1 cellular context compared by ENCODE assay signal in the genomic region with DNA sequence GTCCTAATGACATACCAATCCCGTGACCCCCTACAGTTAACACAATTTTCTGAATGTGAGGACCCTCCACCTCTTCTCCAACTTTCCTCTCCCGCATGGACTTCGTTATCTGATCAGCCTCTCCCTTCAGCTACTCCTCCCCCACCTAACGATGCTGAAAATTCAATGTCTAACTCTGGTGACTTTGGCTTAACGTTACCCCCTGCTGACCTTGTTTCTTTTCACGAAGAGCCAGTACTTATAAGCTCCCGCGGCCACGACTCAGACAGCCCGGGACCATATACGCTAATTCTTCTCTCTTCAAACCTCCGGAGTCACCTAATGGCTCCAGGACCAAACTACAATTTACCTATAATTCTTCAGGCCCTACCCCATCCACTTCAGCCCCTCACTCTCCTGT.
TF ChIP-seq lines count a peak whose summit lies in the region.

No MANE protein-coding gene starts in this region.

TF ChIP-seq in HepG2, 621 proteins besides CTCF, POLR2A, EP300 and RAD21 (continued from another document and continues in another):
- no peak for TF ChIP-seq MBD4 (IDR thresholded peaks at IDR 0.05; ENCODE audit: borderline replicate concordance, low read length)
- no peak for TF ChIP-seq HIVEP1 (CRISPR knock-in tag; IDR thresholded peaks at IDR 0.05)
- no peak for TF ChIP-seq ZNF766 (CRISPR knock-in tag; IDR thresholded peaks at IDR 0.05; ENCODE audit: borderline replicate concordance)
- TF ChIP-seq JARID2 (CRISPR knock-in tag; IDR thresholded peaks at IDR 0.05; ENCODE audit: insufficient replicate concordance), result no peak
- no peak for TF ChIP-seq PRPF4 (IDR thresholded peaks at IDR 0.05; ENCODE audit: low read depth, low read length, poor library complexity, severe bottlenecking)
- TF ChIP-seq ZNF605 (CRISPR knock-in tag; IDR thresholded peaks at IDR 0.05), result no peak
- TF ChIP-seq ZNF446 (CRISPR knock-in tag; IDR thresholded peaks at IDR 0.05), result no peak
- no peak for TF ChIP-seq ZNF496 (CRISPR knock-in tag; IDR thresholded peaks at IDR 0.05; ENCODE audit: insufficient replicate concordance)
- TF ChIP-seq ZNF777 (CRISPR knock-in tag; IDR thresholded peaks at IDR 0.05), result no peak
- no peak for TF ChIP-seq NFRKB (IDR thresholded peaks at IDR 0.05)
- 0 out of 2 replicates have a peak, but pooled peaks have one; percentile 10 for TF ChIP-seq ZBTB7A (CRISPR knock-in tag; IDR thresholded peaks at IDR 0.05)
- 0 out of 2 replicates have a peak, but pooled peaks have one; percentile 19 for TF ChIP-seq POGZ (CRISPR knock-in tag; IDR thresholded peaks at IDR 0.05)
- TF ChIP-seq, protein P1, sequence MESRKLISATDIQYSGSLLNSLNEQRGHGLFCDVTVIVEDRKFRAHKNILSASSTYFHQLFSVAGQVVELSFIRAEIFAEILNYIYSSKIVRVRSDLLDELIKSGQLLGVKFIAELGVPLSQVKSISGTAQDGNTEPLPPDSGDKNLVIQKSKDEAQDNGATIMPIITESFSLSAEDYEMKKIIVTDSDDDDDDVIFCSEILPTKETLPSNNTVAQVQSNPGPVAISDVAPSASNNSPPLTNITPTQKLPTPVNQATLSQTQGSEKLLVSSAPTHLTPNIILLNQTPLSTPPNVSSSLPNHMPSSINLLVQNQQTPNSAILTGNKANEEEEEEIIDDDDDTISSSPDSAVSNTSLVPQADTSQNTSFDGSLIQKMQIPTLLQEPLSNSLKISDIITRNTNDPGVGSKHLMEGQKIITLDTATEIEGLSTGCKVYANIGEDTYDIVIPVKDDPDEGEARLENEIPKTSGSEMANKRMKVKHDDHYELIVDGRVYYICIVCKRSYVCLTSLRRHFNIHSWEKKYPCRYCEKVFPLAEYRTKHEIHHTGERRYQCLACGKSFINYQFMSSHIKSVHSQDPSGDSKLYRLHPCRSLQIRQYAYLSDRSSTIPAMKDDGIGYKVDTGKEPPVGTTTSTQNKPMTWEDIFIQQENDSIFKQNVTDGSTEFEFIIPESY (CRISPR knock-in tag; IDR thresholded peaks at IDR 0.05), result 0 out of 2 replicates have a peak, but pooled peaks have one; percentile 13
- TF ChIP-seq PAWR (CRISPR knock-in tag; IDR thresholded peaks at IDR 0.05; ENCODE audit: borderline replicate concordance), result 0 out of 2 replicates have a peak, but pooled peaks have one; percentile 24
- TF ChIP-seq, protein P2, sequence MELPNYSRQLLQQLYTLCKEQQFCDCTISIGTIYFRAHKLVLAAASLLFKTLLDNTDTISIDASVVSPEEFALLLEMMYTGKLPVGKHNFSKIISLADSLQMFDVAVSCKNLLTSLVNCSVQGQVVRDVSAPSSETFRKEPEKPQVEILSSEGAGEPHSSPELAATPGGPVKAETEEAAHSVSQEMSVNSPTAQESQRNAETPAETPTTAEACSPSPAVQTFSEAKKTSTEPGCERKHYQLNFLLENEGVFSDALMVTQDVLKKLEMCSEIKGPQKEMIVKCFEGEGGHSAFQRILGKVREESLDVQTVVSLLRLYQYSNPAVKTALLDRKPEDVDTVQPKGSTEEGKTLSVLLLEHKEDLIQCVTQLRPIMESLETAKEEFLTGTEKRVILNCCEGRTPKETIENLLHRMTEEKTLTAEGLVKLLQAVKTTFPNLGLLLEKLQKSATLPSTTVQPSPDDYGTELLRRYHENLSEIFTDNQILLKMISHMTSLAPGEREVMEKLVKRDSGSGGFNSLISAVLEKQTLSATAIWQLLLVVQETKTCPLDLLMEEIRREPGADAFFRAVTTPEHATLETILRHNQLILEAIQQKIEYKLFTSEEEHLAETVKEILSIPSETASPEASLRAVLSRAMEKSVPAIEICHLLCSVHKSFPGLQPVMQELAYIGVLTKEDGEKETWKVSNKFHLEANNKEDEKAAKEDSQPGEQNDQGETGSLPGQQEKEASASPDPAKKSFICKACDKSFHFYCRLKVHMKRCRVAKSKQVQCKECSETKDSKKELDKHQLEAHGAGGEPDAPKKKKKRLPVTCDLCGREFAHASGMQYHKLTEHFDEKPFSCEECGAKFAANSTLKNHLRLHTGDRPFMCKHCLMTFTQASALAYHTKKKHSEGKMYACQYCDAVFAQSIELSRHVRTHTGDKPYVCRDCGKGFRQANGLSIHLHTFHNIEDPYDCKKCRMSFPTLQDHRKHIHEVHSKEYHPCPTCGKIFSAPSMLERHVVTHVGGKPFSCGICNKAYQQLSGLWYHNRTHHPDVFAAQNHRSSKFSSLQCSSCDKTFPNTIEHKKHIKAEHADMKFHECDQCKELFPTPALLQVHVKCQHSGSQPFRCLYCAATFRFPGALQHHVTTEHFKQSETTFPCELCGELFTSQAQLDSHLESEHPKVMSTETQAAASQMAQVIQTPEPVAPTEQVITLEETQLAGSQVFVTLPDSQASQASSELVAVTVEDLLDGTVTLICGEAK (IDR thresholded peaks at IDR 0.05), result no peak
- TF ChIP-seq, protein P2 (CRISPR knock-in tag; IDR thresholded peaks at IDR 0.05), result no peak
- TF ChIP-seq, protein P3, sequence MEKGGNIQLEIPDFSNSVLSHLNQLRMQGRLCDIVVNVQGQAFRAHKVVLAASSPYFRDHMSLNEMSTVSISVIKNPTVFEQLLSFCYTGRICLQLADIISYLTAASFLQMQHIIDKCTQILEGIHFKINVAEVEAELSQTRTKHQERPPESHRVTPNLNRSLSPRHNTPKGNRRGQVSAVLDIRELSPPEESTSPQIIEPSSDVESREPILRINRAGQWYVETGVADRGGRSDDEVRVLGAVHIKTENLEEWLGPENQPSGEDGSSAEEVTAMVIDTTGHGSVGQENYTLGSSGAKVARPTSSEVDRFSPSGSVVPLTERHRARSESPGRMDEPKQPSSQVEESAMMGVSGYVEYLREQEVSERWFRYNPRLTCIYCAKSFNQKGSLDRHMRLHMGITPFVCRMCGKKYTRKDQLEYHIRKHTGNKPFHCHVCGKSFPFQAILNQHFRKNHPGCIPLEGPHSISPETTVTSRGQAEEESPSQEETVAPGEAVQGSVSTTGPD (CRISPR knock-in tag; IDR thresholded peaks at IDR 0.05), result no peak
- no peak for TF ChIP-seq HOXD1 (CRISPR knock-in tag; IDR thresholded peaks at IDR 0.05)
- TF ChIP-seq MIXL1 (CRISPR knock-in tag; IDR thresholded peaks at IDR 0.05), result no peak
- no peak for TF ChIP-seq ELF1 (CRISPR knock-in tag; IDR thresholded peaks at IDR 0.05)
- TF ChIP-seq ZNF724P (CRISPR knock-in tag; IDR thresholded peaks at IDR 0.05; ENCODE audit: borderline replicate concordance), result no peak
- TF ChIP-seq, protein P4, sequence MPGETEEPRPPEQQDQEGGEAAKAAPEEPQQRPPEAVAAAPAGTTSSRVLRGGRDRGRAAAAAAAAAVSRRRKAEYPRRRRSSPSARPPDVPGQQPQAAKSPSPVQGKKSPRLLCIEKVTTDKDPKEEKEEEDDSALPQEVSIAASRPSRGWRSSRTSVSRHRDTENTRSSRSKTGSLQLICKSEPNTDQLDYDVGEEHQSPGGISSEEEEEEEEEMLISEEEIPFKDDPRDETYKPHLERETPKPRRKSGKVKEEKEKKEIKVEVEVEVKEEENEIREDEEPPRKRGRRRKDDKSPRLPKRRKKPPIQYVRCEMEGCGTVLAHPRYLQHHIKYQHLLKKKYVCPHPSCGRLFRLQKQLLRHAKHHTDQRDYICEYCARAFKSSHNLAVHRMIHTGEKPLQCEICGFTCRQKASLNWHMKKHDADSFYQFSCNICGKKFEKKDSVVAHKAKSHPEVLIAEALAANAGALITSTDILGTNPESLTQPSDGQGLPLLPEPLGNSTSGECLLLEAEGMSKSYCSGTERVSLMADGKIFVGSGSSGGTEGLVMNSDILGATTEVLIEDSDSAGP (CRISPR knock-in tag; IDR thresholded peaks at IDR 0.05; ENCODE audit: borderline replicate concordance), result peak; percentile 27; the same call in 1 of the 2 replicates
- no peak for TF ChIP-seq ZNF224 (CRISPR knock-in tag; IDR thresholded peaks at IDR 0.05)
- TF ChIP-seq, protein P5, sequence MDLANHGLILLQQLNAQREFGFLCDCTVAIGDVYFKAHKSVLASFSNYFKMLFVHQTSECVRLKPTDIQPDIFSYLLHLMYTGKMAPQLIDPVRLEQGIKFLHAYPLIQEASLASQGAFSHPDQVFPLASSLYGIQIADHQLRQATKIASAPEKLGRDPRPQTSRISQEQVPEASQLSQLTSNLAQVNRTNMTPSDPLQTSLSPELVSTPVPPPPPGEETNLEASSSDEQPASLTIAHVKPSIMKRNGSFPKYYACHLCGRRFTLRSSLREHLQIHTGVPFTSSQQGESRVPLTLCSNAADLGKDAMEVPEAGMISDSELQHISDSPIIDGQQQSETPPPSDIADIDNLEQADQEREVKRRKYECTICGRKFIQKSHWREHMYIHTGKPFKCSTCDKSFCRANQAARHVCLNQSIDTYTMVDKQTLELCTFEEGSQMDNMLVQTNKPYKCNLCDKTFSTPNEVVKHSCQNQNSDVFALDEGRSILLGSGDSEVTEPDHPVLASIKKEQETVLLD (CRISPR knock-in tag; IDR thresholded peaks at IDR 0.05; ENCODE audit: low read depth), result no peak
- TF ChIP-seq TEAD2 (CRISPR knock-in tag; IDR thresholded peaks at IDR 0.05), result no peak
- TF ChIP-seq FOXM1 (CRISPR knock-in tag; IDR thresholded peaks at IDR 0.05), result no peak
- no peak for TF ChIP-seq ZNF260 (CRISPR knock-in tag; IDR thresholded peaks at IDR 0.05; ENCODE audit: borderline replicate concordance, low read depth)
- no peak for TF ChIP-seq GABPB1 (CRISPR knock-in tag; IDR thresholded peaks at IDR 0.05)
- TF ChIP-seq ZFX (CRISPR knock-in tag; IDR thresholded peaks at IDR 0.05; ENCODE audit: low read depth), result peak; percentile 15; the same call in 1 of the 2 replicates
- TF ChIP-seq CENPT (CRISPR knock-in tag; IDR thresholded peaks at IDR 0.05; ENCODE audit: low read depth), result 0 out of 2 replicates have a peak, but pooled peaks have one; percentile 34
- no peak for TF ChIP-seq ERF (CRISPR knock-in tag; IDR thresholded peaks at IDR 0.05)
- TF ChIP-seq NFYC (CRISPR knock-in tag; IDR thresholded peaks at IDR 0.05), result no peak
- no peak for TF ChIP-seq FOXO1 (CRISPR knock-in tag; IDR thresholded peaks at IDR 0.05)
- TF ChIP-seq FOXC1 (CRISPR knock-in tag; IDR thresholded peaks at IDR 0.05; ENCODE audit: borderline replicate concordance), result no peak
- no peak for TF ChIP-seq HHEX (CRISPR knock-in tag; IDR thresholded peaks at IDR 0.05)
- no peak for TF ChIP-seq JDP2 (CRISPR knock-in tag; IDR thresholded peaks at IDR 0.05; ENCODE audit: borderline replicate concordance)
- no peak for TF ChIP-seq NR2F2 (IDR thresholded peaks at IDR 0.05; ENCODE audit: borderline replicate concordance, low read depth)
- no peak for TF ChIP-seq ZNF230 (CRISPR knock-in tag; IDR thresholded peaks at IDR 0.05)
- TF ChIP-seq, protein P6, sequence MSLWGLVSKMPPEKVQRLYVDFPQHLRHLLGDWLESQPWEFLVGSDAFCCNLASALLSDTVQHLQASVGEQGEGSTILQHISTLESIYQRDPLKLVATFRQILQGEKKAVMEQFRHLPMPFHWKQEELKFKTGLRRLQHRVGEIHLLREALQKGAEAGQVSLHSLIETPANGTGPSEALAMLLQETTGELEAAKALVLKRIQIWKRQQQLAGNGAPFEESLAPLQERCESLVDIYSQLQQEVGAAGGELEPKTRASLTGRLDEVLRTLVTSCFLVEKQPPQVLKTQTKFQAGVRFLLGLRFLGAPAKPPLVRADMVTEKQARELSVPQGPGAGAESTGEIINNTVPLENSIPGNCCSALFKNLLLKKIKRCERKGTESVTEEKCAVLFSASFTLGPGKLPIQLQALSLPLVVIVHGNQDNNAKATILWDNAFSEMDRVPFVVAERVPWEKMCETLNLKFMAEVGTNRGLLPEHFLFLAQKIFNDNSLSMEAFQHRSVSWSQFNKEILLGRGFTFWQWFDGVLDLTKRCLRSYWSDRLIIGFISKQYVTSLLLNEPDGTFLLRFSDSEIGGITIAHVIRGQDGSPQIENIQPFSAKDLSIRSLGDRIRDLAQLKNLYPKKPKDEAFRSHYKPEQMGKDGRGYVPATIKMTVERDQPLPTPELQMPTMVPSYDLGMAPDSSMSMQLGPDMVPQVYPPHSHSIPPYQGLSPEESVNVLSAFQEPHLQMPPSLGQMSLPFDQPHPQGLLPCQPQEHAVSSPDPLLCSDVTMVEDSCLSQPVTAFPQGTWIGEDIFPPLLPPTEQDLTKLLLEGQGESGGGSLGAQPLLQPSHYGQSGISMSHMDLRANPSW (CRISPR knock-in tag; IDR thresholded peaks at IDR 0.05; ENCODE audit: borderline replicate concordance), result no peak
- TF ChIP-seq, protein P7, sequence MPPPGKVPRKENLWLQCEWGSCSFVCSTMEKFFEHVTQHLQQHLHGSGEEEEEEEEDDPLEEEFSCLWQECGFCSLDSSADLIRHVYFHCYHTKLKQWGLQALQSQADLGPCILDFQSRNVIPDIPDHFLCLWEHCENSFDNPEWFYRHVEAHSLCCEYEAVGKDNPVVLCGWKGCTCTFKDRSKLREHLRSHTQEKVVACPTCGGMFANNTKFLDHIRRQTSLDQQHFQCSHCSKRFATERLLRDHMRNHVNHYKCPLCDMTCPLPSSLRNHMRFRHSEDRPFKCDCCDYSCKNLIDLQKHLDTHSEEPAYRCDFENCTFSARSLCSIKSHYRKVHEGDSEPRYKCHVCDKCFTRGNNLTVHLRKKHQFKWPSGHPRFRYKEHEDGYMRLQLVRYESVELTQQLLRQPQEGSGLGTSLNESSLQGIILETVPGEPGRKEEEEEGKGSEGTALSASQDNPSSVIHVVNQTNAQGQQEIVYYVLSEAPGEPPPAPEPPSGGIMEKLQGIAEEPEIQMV (CRISPR knock-in tag; IDR thresholded peaks at IDR 0.05; ENCODE audit: low read depth), result no peak
- no peak for TF ChIP-seq ATRX (CRISPR knock-in tag; IDR thresholded peaks at IDR 0.05; ENCODE audit: borderline replicate concordance)
